In genomic region chr2:239285932-239286230, GRCh38 we compare ENCODE assay signal across 1 cellular context.
TF ChIP-seq lines count a peak whose summit lies in the region.

No MANE protein-coding gene starts in this region.

TF ChIP-seq in GM12878, 131 proteins besides CTCF, POLR2A, EP300 and RAD21 (continued from another document):
- TF ChIP-seq MLLT1 (IDR thresholded peaks at IDR 0.05): no peak
